ENCODE assay signal across 8 cellular contexts in the genomic region with DNA sequence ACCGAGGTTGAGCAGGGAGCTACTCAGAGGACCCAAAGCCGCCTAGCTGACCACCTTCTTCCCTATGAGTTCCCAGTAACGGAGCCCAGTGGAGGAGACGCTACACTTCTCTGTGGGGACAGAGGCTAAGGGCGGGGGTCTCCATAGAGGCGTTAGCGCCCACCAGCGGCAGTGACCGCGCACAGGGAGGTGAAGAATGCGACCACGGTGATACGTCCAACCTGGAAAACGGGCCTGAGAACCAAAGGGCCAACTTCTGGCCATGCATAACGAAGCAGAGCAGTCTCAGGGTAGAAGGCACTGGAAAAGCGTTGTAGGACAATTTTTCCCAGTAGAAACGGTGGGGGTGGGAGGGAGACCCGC. TPM values are rescaled to one million over a fixed set of nuclear protein-coding genes. Genes with fewer than 3 reads are reported as not detected.
DNase-seq lines count a peak whose midpoint lies in the region; ATAC-seq, FAIRE-seq and TF ChIP-seq lines count a peak whose summit lies in the region.

No MANE protein-coding gene starts in this region.

- peak overlapping the region; percentile 98 for H3K4me2 ChIP-seq in GM12878 (ENCODE audit: control insufficient read depth, insufficient read depth)

- intact Hi-C loops in GM12878 (cut with micrococcal nuclease; ENCODE audit: unreplicated experiment) = loop anchor here (5.0 kb wide), 1 partner anchor 335 kb away; the partner anchor contains the start of genes ARV1 and TTC13

- H3K9ac ChIP-seq in GM12878 (ENCODE audit: control insufficient read depth, insufficient read depth, low read length) = no peak overlapping the region

- 1% methylated on average over 18 of the region's 18 CpGs for WGBS in GM12878 (ENCODE audit: insufficient coverage, insufficient replicate concordance, low lambda C conversion rate, missing lambda C conversion rate)

- no peak for FAIRE-seq in GM12878 (lab: Jason Lieb, UNC)

- DNase-seq in ELR (ENCODE audit: low read depth) (peak; percentile 2), GM12878 (ENCODE audit: low read depth, low spot score) (no peak), mesothelial cell of epicardium (ENCODE audit: low spot score in 2 of 2, unreplicated experiment in 2 of 2) (peak in 1 of 2 experiments; percentile 34), NAMALWA (ENCODE audit: low spot score) (no peak), NCI-H2029 (lab: John Stamatoyannopoulos, UW) (no peak), NCI-H1048 (lab: John Stamatoyannopoulos, UW) (no peak)

- no peak for TF ChIP-seq POLR2A in GM12878 (IDR thresholded peaks at IDR 0.05; ENCODE audit: low read depth, low read length)

- no peaks in the 10 kb centered on the region for H3K36me3 ChIP-seq in GM12878 (ENCODE audit: control insufficient read depth in 2 of 2, insufficient read depth in 2 of 2, low read length in 1 of 2)

- no TSS peak for BruUV-seq in GM12878 (replicated peaks; lab: Mats Ljungman, UMichigan)

- TF ChIP-seq CTCF in GM12878 (IDR thresholded peaks at IDR 0.05 in 2 of 3, conservative IDR thresholded peaks at IDR 0.05 in 1 of 3; ENCODE audit: control insufficient read depth in 2 of 3, extremely low read depth in 1 of 3, insufficient read depth in 1 of 3, low read depth in 3 of 3, low read length in 3 of 3) (no peak), mesothelial cell of epicardium (IDR thresholded peaks at IDR 0.05; ENCODE audit: unreplicated experiment) (no peak)

- TF ChIP-seq EP300 in GM12878 (IDR thresholded peaks at IDR 0.05; ENCODE audit: borderline replicate concordance in 1 of 2, control insufficient read depth in 1 of 2, low read depth in 2 of 2, low read length in 2 of 2) = no peak

- peak overlapping the region; percentile 35 for H3K27ac Mint-ChIP-seq in mesothelial cell of epicardium

- H3K79me2 ChIP-seq in GM12878 (ENCODE audit: control insufficient read depth, insufficient read depth, low read length) = peaks cover 37% of the 10 kb centered on the region

- peaks cover 34% of the 10 kb centered on the region for H3K27me3 Mint-ChIP-seq in mesothelial cell of epicardium (ENCODE audit: low read depth)

- peaks cover 16% of the 10 kb centered on the region; the same call in 1 of the 2 replicates for H3K4me1 ChIP-seq in GM12878 (ENCODE audit: control insufficient read depth, insufficient read depth, low read length)

- peak overlapping the region; percentile 10; the same call in 1 of the 2 replicates for H3K4me3 ChIP-seq in GM12878

- no peaks in the 10 kb centered on the region for H3K36me3 Mint-ChIP-seq in mesothelial cell of epicardium

- CTCF ChIA-PET in GM12878 (lab: Yijun Ruan, JAX) = interaction anchor here (0.6 to 1.5 kb wide), 8 partner anchors 9 to 600 kb away, joined by 3 to 8 read pairs (median 4); no protein-coding TSS in a partner anchor

- no peaks in the 10 kb centered on the region for H3K9me3 ChIP-seq in GM12878 (replicated peaks; ENCODE audit: control insufficient read depth, insufficient read depth, low read length)

- peak overlapping the region; percentile 93 for H2AFZ ChIP-seq in GM12878 (ENCODE audit: control insufficient read depth, low read depth, low read length)

- TF ChIP-seq RAD21 in GM12878 (IDR thresholded peaks at IDR 0.05; ENCODE audit: insufficient read depth, low read depth, low read length) = no peak

- H3K4me3 Mint-ChIP-seq in mesothelial cell of epicardium = peak overlapping the region; percentile 99

- ATAC-seq in HG02973 (IDR thresholded peaks at IDR 0.05; ENCODE audit: unreplicated experiment) (peak; percentile 8), GM12878 (no peak; the same call in 2 of the 3 replicates), GM21825 (IDR thresholded peaks at IDR 0.05; ENCODE audit: unreplicated experiment) (no peak)

- H3K9me3 Mint-ChIP-seq in mesothelial cell of epicardium = no peaks in the 10 kb centered on the region

- RAD21 ChIA-PET in GM12878 (lab: Charles Lee; ENCODE audit: unreplicated experiment) = no interaction called here

- POLR2A ChIA-PET in GM12878 (lab: Charles Lee) = interaction anchor here (0.6 kb wide), 1 partner anchor 1449 kb away, joined by 5 read pairs; no protein-coding TSS in a partner anchor

- no peak overlapping the region for H3K27ac ChIP-seq in GM12878 (ENCODE audit: control insufficient read depth, insufficient read depth)

- in situ Hi-C loops in GM12878 (cut with MboI) = no loop called here

- peaks cover 2% of the 10 kb centered on the region in 2 experiments; a peak in 2 of 4 replicates for H3K27me3 ChIP-seq in GM12878 (replicated peaks in 1 of 2; ENCODE audit: control insufficient read depth in 2 of 2, insufficient read depth in 2 of 2, low read length in 1 of 2)

- SMC1A ChIA-PET in GM12878 (lab: Charles Lee; ENCODE audit: uncharacterized antibody, unreplicated experiment) = interaction anchor here (1.8 kb wide), 1 partner anchor 30 kb away, joined by 4 read pairs; no protein-coding TSS in a partner anchor

- peaks cover 21% of the 10 kb centered on the region for H3K4me1 Mint-ChIP-seq in mesothelial cell of epicardium

- H4K20me1 ChIP-seq in GM12878 (ENCODE audit: control insufficient read depth, insufficient read depth) = no peaks in the 10 kb centered on the region

TF ChIP-seq in GM12878, 131 proteins besides CTCF, POLR2A, EP300 and RAD21:
- TF ChIP-seq FOS (IDR thresholded peaks at IDR 0.05; ENCODE audit: borderline replicate concordance, extremely low read depth, insufficient read length) (no peak), CHD1 (IDR thresholded peaks at IDR 0.05; ENCODE audit: low read depth, low read length) (no peak)

RNA-seq across cellular contexts. Expression of gene COG2, which starts 0.4 kb away (rescaled TPM):
- 31.7 and 33.3 TPM in 2 replicates for total RNA-seq in GM12878 (2013; cell fraction: nucleolus; rRNA removed)
- total RNA-seq in GM12878 (2014; rRNA removed) (29.1 and 37.4 TPM in 2 replicates), GM12878 (2014; rRNA removed; fragmentation: Illumina TruSeq; extraction: Trizol) (27.7 and 29.3 TPM in 2 replicates), GM12878 (2021) (28.7 and 31.5 TPM in 2 replicates), mesothelial cell of epicardium (22.4 to 23.6 TPM (median 23.0 TPM) in 3 replicates)
- polyA plus RNA-seq in GM12878 (2011; ENCODE audit: low read depth) = 9.2 TPM
- polyA plus RNA-seq in GM12878 (2011; rRNA removed) (20.2 and 21.2 TPM in 2 replicates), GM12878 (2014; fragmentation: Illumina TruSeq; extraction: Trizol) (27.6 and 34.8 TPM in 2 replicates), GM12878 (2014; fragmentation: Nextera tagmentation; extraction: Ambion mirVana) (10 to 100 TPM; 15.0 to 16.7 TPM), GM12878 (2014; rRNA removed) (22.8 and 27.2 TPM in 2 replicates), GM12878 (2016; fragmentation: Nextera tagmentation; extraction: Ambion mirVana) (10 to 100 TPM; 29.0 to 29.5 TPM)
- 12.0 and 13.4 TPM in 2 replicates for polyA plus RNA-seq in GM12878 (2011; cell fraction: cytosol; rRNA removed)
- polyA plus RNA-seq in GM12878 (2011; cell fraction: nucleus; rRNA removed) = 35.3 and 39.3 TPM in 2 replicates
- 9.7 and 11.4 TPM in 2 replicates for polyA plus RNA-seq in GM12878 (2012)
- 18.0 and 20.0 TPM in 2 replicates for polyA minus RNA-seq in GM12878 (2011; rRNA and poly(A)+ RNA removed)
- 5.3 and 9.4 TPM in 2 replicates for polyA minus RNA-seq in GM12878 (2011; cell fraction: cytosol; rRNA and poly(A)+ RNA removed)
- polyA minus RNA-seq in GM12878 (2011; cell fraction: nucleus; rRNA and poly(A)+ RNA removed) = 13.9 and 21.0 TPM in 2 replicates
